Comparison of ENCODE assay signal across 32 cellular contexts in the genomic region with DNA sequence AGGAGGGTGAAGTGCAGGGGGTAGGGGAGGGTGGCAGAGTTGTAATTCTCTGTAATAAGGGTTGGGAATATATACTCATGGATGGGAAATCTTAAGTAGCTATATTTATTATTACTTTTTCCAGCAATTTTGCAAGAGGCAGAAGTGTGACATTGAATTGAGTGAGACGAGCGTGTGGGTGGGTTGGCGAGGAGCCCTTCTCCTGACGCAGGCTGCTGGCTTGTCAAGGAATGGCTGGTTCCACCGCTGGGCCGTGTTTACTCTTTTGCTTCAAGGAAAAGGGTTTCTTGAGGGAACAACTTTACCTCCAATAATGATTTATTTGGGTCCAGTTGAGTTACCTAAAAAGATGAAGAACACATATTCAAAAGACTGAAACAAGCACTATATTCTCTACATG. TPM values are rescaled to one million over a fixed set of nuclear protein-coding genes. Genes with fewer than 3 reads are reported as not detected.
"Had no signal": no experiment of that assay in that cellular context is flagged by ENCODE, and none has a peak within 500 bp of the region (broad histone marks: within the 10 kb centered on the region; RNA-seq: fewer than 3 reads in every experiment).

No MANE protein-coding gene starts in this region.

- ATAC-seq: stimulated activated effector memory CD8-positive, alpha-beta T cell treated with anti-CD3 and anti-CD28 coated beads, Interleukin-12 subunit alpha, Interleukin-12 subunit beta, amount 100 ng/mL, for 72 hours; stimulated activated memory B cell treated with anti-CD40 and anti-IgM and Interleukin-4, amounts not matched to agents 10 μg/mL and 1 μg/mL and 100 μg/mL, for 72 hours; stimulated activated naive B cell treated with anti-CD40 and anti-IgM and Interleukin-4, amounts not matched to agents 10 μg/mL and 1 μg/mL and 100 μg/mL, for 72 hours; stimulated activated naive CD8-positive, alpha-beta T cell treated with anti-CD3 and anti-CD28 coated beads, Interleukin-15, amount 100 ng/mL, for 72 hours; stimulated activated naive CD8-positive, alpha-beta T cell treated with anti-CD3 and anti-CD28 coated beads, Interleukin-15, Interleukin-2, amounts not matched to agents 100 U/mL and 50 U/mL, for 24 hours; upper lobe of right lung had no signal

- FAIRE-seq: urothelium cell line had no signal

- H3K27me3 Mint-ChIP-seq: stimulated activated memory B cell treated with anti-CD40 and anti-IgM and Interleukin-4, amounts not matched to agents 10 μg/mL and 1 μg/mL and 100 μg/mL, for 72 hours; stimulated activated naive B cell treated with anti-CD40 and anti-IgM and Interleukin-4, amounts not matched to agents 10 μg/mL and 1 μg/mL and 100 μg/mL, for 72 hours; stimulated activated naive CD8-positive, alpha-beta T cell treated with anti-CD3 and anti-CD28 coated beads, Interleukin-15, amount 100 ng/mL, for 72 hours; stimulated activated naive CD8-positive, alpha-beta T cell treated with anti-CD3 and anti-CD28 coated beads, Interleukin-15, Interleukin-2, amounts not matched to agents 100 ng/mL and 50 ng/mL, for 24 hours; type B pancreatic cell had no signal

- H3K4me3 Mint-ChIP-seq: stimulated activated effector memory CD8-positive, alpha-beta T cell treated with anti-CD3 and anti-CD28 coated beads, Interleukin-12 subunit alpha, Interleukin-12 subunit beta, amount 100 ng/mL, for 72 hours; stimulated activated memory B cell treated with anti-CD40 and anti-IgM and Interleukin-4, amounts not matched to agents 10 μg/mL and 1 μg/mL and 100 μg/mL, for 72 hours; stimulated activated naive B cell treated with anti-CD40 and anti-IgM and Interleukin-4, amounts not matched to agents 10 μg/mL and 1 μg/mL and 100 μg/mL, for 72 hours; stimulated activated naive CD8-positive, alpha-beta T cell treated with anti-CD3 and anti-CD28 coated beads, Interleukin-15, amount 100 ng/mL, for 72 hours; stimulated activated naive CD8-positive, alpha-beta T cell treated with anti-CD3 and anti-CD28 coated beads, Interleukin-15, Interleukin-2, amounts not matched to agents 100 ng/mL and 50 ng/mL, for 24 hours; type B pancreatic cell had no signal

- H3K4me1 Mint-ChIP-seq: stimulated activated effector memory CD8-positive, alpha-beta T cell treated with anti-CD3 and anti-CD28 coated beads, Interleukin-12 subunit alpha, Interleukin-12 subunit beta, amount 100 ng/mL, for 72 hours; stimulated activated memory B cell treated with anti-CD40 and anti-IgM and Interleukin-4, amounts not matched to agents 10 μg/mL and 1 μg/mL and 100 μg/mL, for 72 hours; stimulated activated naive B cell treated with anti-CD40 and anti-IgM and Interleukin-4, amounts not matched to agents 10 μg/mL and 1 μg/mL and 100 μg/mL, for 72 hours had no signal

- H3K36me3 ChIP-seq: uterus, vagina had no signal

- H3K27ac ChIP-seq: stomach, suprapubic skin, testis, thoracic aorta, thyroid gland, tibial artery, transverse colon, upper lobe of left lung, upper lobe of right lung, uterus, vagina had no signal

- H3K9me3 ChIP-seq: stomach, suprapubic skin, testis, thoracic aorta, thyroid gland, tibial artery, tibial nerve, transverse colon, upper lobe of left lung, upper lobe of right lung, uterus, vagina had no signal

- H3K27ac Mint-ChIP-seq: stimulated activated effector memory CD8-positive, alpha-beta T cell treated with anti-CD3 and anti-CD28 coated beads, Interleukin-12 subunit alpha, Interleukin-12 subunit beta, amount 100 ng/mL, for 72 hours; stimulated activated memory B cell treated with anti-CD40 and anti-IgM and Interleukin-4, amounts not matched to agents 10 μg/mL and 1 μg/mL and 100 μg/mL, for 72 hours; stimulated activated naive B cell treated with anti-CD40 and anti-IgM and Interleukin-4, amounts not matched to agents 10 μg/mL and 1 μg/mL and 100 μg/mL, for 72 hours; stimulated activated naive CD8-positive, alpha-beta T cell treated with anti-CD3 and anti-CD28 coated beads, Interleukin-15, amount 100 ng/mL, for 72 hours; stimulated activated naive CD8-positive, alpha-beta T cell treated with anti-CD3 and anti-CD28 coated beads, Interleukin-15, Interleukin-2, amounts not matched to agents 100 ng/mL and 50 ng/mL, for 24 hours; type B pancreatic cell had no signal

- DNase-seq: stimulated activated CD4-positive, alpha-beta T cell treated with anti-CD3 and anti-CD28 coated beads, Interleukin-2, amount 100 ng/mL, for 48 hours; stimulated activated CD4-positive, alpha-beta T cell treated with anti-CD3 and anti-CD28 coated beads, Interleukin-4, amount 100 ng/mL, for 1 hour; stimulated activated CD4-positive, alpha-beta T cell treated with anti-CD3 and anti-CD28 coated beads, Interleukin-4, amount 100 ng/mL, for 24 hours; stimulated activated CD4-positive, alpha-beta T cell treated with anti-CD3 and anti-CD28 coated beads, Interleukin-4, amount 100 ng/mL, for 4 hours; stimulated activated CD8-positive, alpha-beta memory T cell treated with anti-CD3 and anti-CD28 coated beads, Interleukin-4, amount 100 ng/mL, for 48 hours; stimulated activated naive B cell treated with anti-CD40 and anti-IgM and Interleukin-4, amounts not matched to agents 10 μg/mL and 1 μg/mL and 100 μg/mL, for 72 hours; stimulated activated naive CD4-positive, alpha-beta T cell; stimulated activated naive CD4-positive, alpha-beta T cell treated with Interleukin-2 at 50 U/mL for 16 hours; stimulated activated naive CD8-positive, alpha-beta T cell treated with anti-CD3 and anti-CD28 coated beads, Interleukin-15, amount 100 ng/mL, for 72 hours; stimulated activated naive CD8-positive, alpha-beta T cell treated with anti-CD3 and anti-CD28 coated beads, Interleukin-15, Interleukin-2, amounts not matched to agents 100 U/mL and 50 U/mL, for 24 hours; stomach; substantia nigra; testis; thyroid gland; tibial artery; transverse colon; trophoblast cell; upper lobe of left lung; upper lobe of right lung; uterus had no signal

- H3K27me3 ChIP-seq: stomach, suprapubic skin, testis, thyroid gland, tibial artery, tibial nerve, transverse colon, upper lobe of left lung, upper lobe of right lung, uterus, vagina had no signal

- H3K4me1 ChIP-seq: stomach, suprapubic skin, testis, thyroid gland, tibial artery, tibial nerve, transverse colon, upper lobe of left lung, upper lobe of right lung, uterus, vagina had no signal

- H3K4me3 ChIP-seq: stomach, suprapubic skin, testis, thoracic aorta, thyroid gland, tibial artery, tibial nerve, transverse colon, upper lobe of left lung, upper lobe of right lung, uterus, vagina had no signal

RNA-seq across cellular contexts. Expression of a gene that starts 17.9 kb away (rescaled TPM):
- total RNA-seq: subcutaneous adipose tissue, suprapubic skin, thyroid gland, tibial nerve, transverse colon, upper lobe of right lung, ureter, urinary bladder, uterus, vagina had no signal
- polyA plus RNA-seq: urinary bladder had no signal
